In genomic region chr9:98083059-98083458, GRCh38 we compare ENCODE assay signal across 11 cellular contexts. TPM values are rescaled to one million over a fixed set of nuclear protein-coding genes. Genes with fewer than 3 reads are reported as not detected.
A peak's percentile ranks its signal among the peaks of the same experiment; 100 is the strongest.
DNase-seq lines count a peak whose midpoint lies in the region; ATAC-seq and TF ChIP-seq lines count a peak whose summit lies in the region.
"Had no signal": no experiment of that assay in that cellular context is flagged by ENCODE, and none has a peak within 500 bp of the region (broad histone marks: within the 10 kb centered on the region; RNA-seq: fewer than 3 reads in every experiment).

No MANE protein-coding gene starts in this region.

- no peaks in the 10 kb centered on the region for H3K9me3 Mint-ChIP-seq in activated naive CD8-positive, alpha-beta T cell treated with anti-CD3 and anti-CD28 coated beads, Interleukin-2, amount 10 ng/mL, durations not matched to agents 7 days and 5 days

- H3K4me3 ChIP-seq in ACC112 (ENCODE audit: low read depth, low read length), result no peak overlapping the region
- no peak overlapping the region for H3K4me3 ChIP-seq in right lobe of liver
- H3K4me3 ChIP-seq in H7 (ENCODE audit: insufficient read depth, low read depth, low read length), result no peak overlapping the region

- DNase-seq in EH (ENCODE audit: low read depth) (peak; percentile 30), right lobe of liver (peak in 1 of 3 donors; percentile 64), NCI-H524 (lab: John Stamatoyannopoulos, UW) (no peak), occipital lobe (lab: John Stamatoyannopoulos, UW) (no peak), H7 (no peak)
- DNase-seq in activated naive CD8-positive, alpha-beta T cell treated with anti-CD3 and anti-CD28 coated beads, Interleukin-2, amount 10 ng/mL, durations not matched to agents 7 days and 5 days, result no peak
- DNase-seq: HCEC 1CT; NCI-H446; stimulated activated CD4-positive, alpha-beta T cell treated with anti-CD3 and anti-CD28 coated beads, Interleukin-4, amount 100 ng/mL, for 1 hour had no signal

- TF ChIP-seq CTCF in right lobe of liver (IDR thresholded peaks at IDR 0.05), result no peak

- H3K27ac ChIP-seq in ACC112 (ENCODE audit: low read depth, low read length) (0 out of 2 replicates have a peak overlapping the region, but pooled peaks have one; percentile 6), right lobe of liver (peak overlapping the region; percentile 20 to 72 (median 53))

- no peak for TF ChIP-seq POLR2A in right lobe of liver (IDR thresholded peaks at IDR 0.05)

- POLR2A ChIA-PET in activated naive CD8-positive, alpha-beta T cell treated with anti-CD3 and anti-CD28 coated beads, Interleukin-2, amount 10 ng/mL, durations not matched to agents 7 days and 5 days (lab: Charles Lee), result interaction anchor here (1.2 kb wide), 1 partner anchor 26 kb away, joined by 3 read pairs; no protein-coding TSS in a partner anchor

- peak overlapping the region; percentile 71 for H3K27ac Mint-ChIP-seq in activated naive CD8-positive, alpha-beta T cell treated with anti-CD3 and anti-CD28 coated beads, Interleukin-2, amount 10 ng/mL, durations not matched to agents 7 days and 5 days

- no peaks in the 10 kb centered on the region for H3K27me3 ChIP-seq in ACC112 (ENCODE audit: insufficient read depth, low read length)
- no peaks in the 10 kb centered on the region for H3K27me3 ChIP-seq in right lobe of liver
- peaks cover 3% of the 10 kb centered on the region; the same call in 1 of the 2 replicates for H3K27me3 ChIP-seq in H7 (ENCODE audit: control insufficient read depth, insufficient read depth, low read length)

- H3K27me3 Mint-ChIP-seq in activated naive CD8-positive, alpha-beta T cell treated with anti-CD3 and anti-CD28 coated beads, Interleukin-2, amount 10 ng/mL, durations not matched to agents 7 days and 5 days, result no peaks in the 10 kb centered on the region

- peaks cover 32% of the 10 kb centered on the region for H3K36me3 Mint-ChIP-seq in activated naive CD8-positive, alpha-beta T cell treated with anti-CD3 and anti-CD28 coated beads, Interleukin-2, amount 10 ng/mL, durations not matched to agents 7 days and 5 days

- H3K9me3 ChIP-seq in right lobe of liver, result no peaks in the 10 kb centered on the region

- H3K4me1 ChIP-seq in ACC112 (ENCODE audit: control insufficient read depth, insufficient read depth, low read length, unreplicated experiment), result peaks cover 52% of the 10 kb centered on the region
- H3K4me1 ChIP-seq in right lobe of liver, result peaks cover 0 to 34% (median 15%) of the 10 kb centered on the region in 4 donors

- 93% methylated on average over 2 of the region's 2 CpGs for WGBS in right lobe of liver (ENCODE audit: insufficient coverage, low coverage, low lambda C conversion rate, missing lambda C conversion rate)

- no peak overlapping the region for H2AFZ ChIP-seq in ACC112 (ENCODE audit: low read length, unreplicated experiment)

- peaks cover 43% of the 10 kb centered on the region for H3K36me3 ChIP-seq in ACC112 (ENCODE audit: insufficient read depth, low read length)
- peaks cover 0 to 14% (median 7%) of the 10 kb centered on the region in 4 donors for H3K36me3 ChIP-seq in right lobe of liver
- peaks cover 17% of the 10 kb centered on the region for H3K36me3 ChIP-seq in H7 (replicated peaks; ENCODE audit: control insufficient read depth, insufficient read depth, low read length)

- no peak overlapping the region for H3K4me3 Mint-ChIP-seq in activated naive CD8-positive, alpha-beta T cell treated with anti-CD3 and anti-CD28 coated beads, Interleukin-2, amount 10 ng/mL, durations not matched to agents 7 days and 5 days

- no peak for ATAC-seq in activated naive CD8-positive, alpha-beta T cell treated with anti-CD3 and anti-CD28 coated beads, Interleukin-2, amount 10 ng/mL, durations not matched to agents 7 days and 5 days (ENCODE audit: low read depth)
- peak; percentile 58 to 87 (median 82) for ATAC-seq in right lobe of liver
- ATAC-seq in GM18502 (IDR thresholded peaks at IDR 0.05; ENCODE audit: poor library complexity, unreplicated experiment), result no peak

- intact Hi-C loops in right lobe of liver (cut with DNase I), result no loop called here

- no peaks in the 10 kb centered on the region for H3K79me2 ChIP-seq in ACC112 (ENCODE audit: control insufficient read depth, insufficient read depth, low read length, unreplicated experiment)

- peaks cover 34% of the 10 kb centered on the region for H3K4me1 Mint-ChIP-seq in activated naive CD8-positive, alpha-beta T cell treated with anti-CD3 and anti-CD28 coated beads, Interleukin-2, amount 10 ng/mL, durations not matched to agents 7 days and 5 days

RNA-seq across cellular contexts. Expression of gene NANS, which starts 26.5 kb away (rescaled TPM):
- 10 to 100 TPM; 30.0 to 31.1 TPM for total RNA-seq in activated naive CD8-positive, alpha-beta T cell treated with anti-CD3 and anti-CD28 coated beads, Interleukin-2, amount 10 ng/mL, durations not matched to agents 7 days and 5 days
- 10 to 100 TPM; 16.4 to 43.2 (median 30.2) TPM for total RNA-seq in right lobe of liver
- 20.9 TPM for total RNA-seq in occipital lobe
- total RNA-seq in H7 (2014; rRNA removed; shearing (Covaris generic)), result 67.0 and 68.9 TPM in 2 replicates

RNA-seq across cellular contexts. Expression of gene TRIM14, which starts 36.0 kb away (rescaled TPM):
- 100 to 1,000 TPM in 1 of 2 experiments, 10 to 100 TPM in 1; 99.0 to 108 TPM for total RNA-seq in activated naive CD8-positive, alpha-beta T cell treated with anti-CD3 and anti-CD28 coated beads, Interleukin-2, amount 10 ng/mL, durations not matched to agents 7 days and 5 days
- total RNA-seq in right lobe of liver, result 10 to 100 TPM; 22.6 to 34.6 (median 27.3) TPM
- 2.2 TPM for total RNA-seq in occipital lobe
- 3.7 and 3.8 TPM in 2 replicates for total RNA-seq in H7 (2014; rRNA removed; shearing (Covaris generic))

Comparison
In these comparisons a context has a peak if more than half of its experiments do, and no peak if none do; other contexts are left out.
1. ATAC-seq: peak in right lobe of liver (4 of 4); none in activated naive CD8-positive, alpha-beta T cell treated with anti-CD3 and anti-CD28 coated beads, Interleukin-2, amount 10 ng/mL, durations not matched to agents 7 days and 5 days (single experiment) and GM18502 (single experiment).